ENCODE assay signal across 21 cellular contexts in genomic region chr3:5826467-5826866, GRCh38.
DNase-seq lines count a peak whose midpoint lies in the region; ATAC-seq and TF ChIP-seq lines count a peak whose summit lies in the region.
"Had no signal": no experiment of that assay in that cellular context is flagged by ENCODE, and none has a peak within 500 bp of the region (broad histone marks: within the 10 kb centered on the region; RNA-seq: fewer than 3 reads in every experiment).

No MANE protein-coding gene starts in this region.

- no peak for ATAC-seq in HG02885 (IDR thresholded peaks at IDR 0.05; ENCODE audit: poor library complexity, unreplicated experiment)
- no peak for ATAC-seq in HG03108 (IDR thresholded peaks at IDR 0.05; ENCODE audit: unreplicated experiment)
- ATAC-seq: GM12878 had no signal

- no peaks in the 10 kb centered on the region for H3K27me3 ChIP-seq in BLaER1 treated with 17β-estradiol and CSF1 and Interleukin-3, amounts not matched to agents 10 nM and 100 nM
- H3K27me3 ChIP-seq in neural cell (ENCODE audit: insufficient read depth, low read depth, low read length): no peaks in the 10 kb centered on the region
- H3K27me3 ChIP-seq: BE2C had no signal

- peaks cover 15 to 34% (median 27%) of the 10 kb centered on the region in 11 experiments for H3K9me3 ChIP-seq in BLaER1 treated with 17β-estradiol and CSF1 and Interleukin-3, amounts not matched to agents 10 nM and 100 nM (replicated peaks in 1 of 11)
- no peaks in the 10 kb centered on the region for H3K9me3 ChIP-seq in neural cell (ENCODE audit: low read length)
- H3K9me3 ChIP-seq: BE2C had no signal

- no peak overlapping the region for H3K4me3 ChIP-seq in BLaER1 treated with 17β-estradiol and CSF1 and Interleukin-3, amounts not matched to agents 10 nM and 100 nM
- no peak overlapping the region for H3K4me3 ChIP-seq in neural cell (ENCODE audit: low read length)
- H3K4me3 ChIP-seq: GM12878 had no signal

- no peak overlapping the region for H3K27ac ChIP-seq in BLaER1 treated with 17β-estradiol and CSF1 and Interleukin-3, amounts not matched to agents 10 nM and 100 nM
- H3K27ac ChIP-seq in neural cell (ENCODE audit: low read length): peak overlapping the region; percentile 14

- no peak for DNase-seq in NCI-H345 (lab: John Stamatoyannopoulos, UW)
- DNase-seq: 8988T; ACHN; BE2C; C1 segment of cervical spinal cord; CD4-positive, alpha-beta memory T cell; CD4-positive, CD25-positive, alpha-beta regulatory T cell; CD8-positive, alpha-beta memory T cell; COR-L47; DMS 273 treated with DMSO at 0.1 percent for 48 hours; DMS153; DMS53; DMS79; DND-41; EL; GDM1 had no signal

- no peaks in the 10 kb centered on the region for H3K79me2 ChIP-seq in neural cell (replicated peaks; ENCODE audit: insufficient read depth, low read length)

- H3K9ac ChIP-seq in BLaER1 treated with 17β-estradiol and CSF1 and Interleukin-3, amounts not matched to agents 10 nM and 100 nM: no peak overlapping the region; a peak in 1 of 22 replicates
- H3K9ac ChIP-seq in neural cell (ENCODE audit: low read length): no peak overlapping the region

- TF ChIP-seq CTCF in neural cell (IDR thresholded peaks at IDR 0.05; ENCODE audit: poor library complexity, severe bottlenecking): no peak

- H3K4me1 ChIP-seq in BLaER1 treated with 17β-estradiol and CSF1 and Interleukin-3, amounts not matched to agents 10 nM and 100 nM: peaks cover 0 to 20% (median 12%) of the 10 kb centered on the region in 10 experiments; a peak in 12 of 20 replicates
- H3K4me1 ChIP-seq: BE2C had no signal

- no peaks in the 10 kb centered on the region for H3F3A ChIP-seq in neural cell (ENCODE audit: insufficient read depth, low read length, poor library complexity, severe bottlenecking)

- H3K36me3 ChIP-seq in BLaER1 treated with 17β-estradiol and CSF1 and Interleukin-3, amounts not matched to agents 10 nM and 100 nM: no peaks in the 10 kb centered on the region; a peak in 1 of 22 replicates
- H3K36me3 ChIP-seq in neural cell (ENCODE audit: insufficient read depth, low read length): no peaks in the 10 kb centered on the region
- H3K36me3 ChIP-seq: BE2C had no signal

- no peak overlapping the region for H2AFZ ChIP-seq in neural cell (ENCODE audit: low read depth, low read length)

- H3K4me2 ChIP-seq in BLaER1 treated with 17β-estradiol and CSF1 and Interleukin-3, amounts not matched to agents 10 nM and 100 nM: peak overlapping the region in 7 of 11 experiments; percentile 21 to 68 (median 52); a peak in 11 of 22 replicates
- H3K4me2 ChIP-seq in neural cell (ENCODE audit: low read length): no peak overlapping the region

- peak; percentile 84 for TF ChIP-seq EP300 in neural cell (conservative IDR thresholded peaks at IDR 0.05; ENCODE audit: poor library complexity, severe bottlenecking)

- no peak for TF ChIP-seq RAD21 in neural cell (conservative IDR thresholded peaks at IDR 0.05)

- H3K9me2 ChIP-seq in neural cell (ENCODE audit: insufficient read depth, low read length): no peaks in the 10 kb centered on the region

- H4K20me1 ChIP-seq in BLaER1 treated with 17β-estradiol and CSF1 and Interleukin-3, amounts not matched to agents 10 nM and 100 nM: no peaks in the 10 kb centered on the region
- H4K20me1 ChIP-seq in neural cell (ENCODE audit: insufficient read depth): no peaks in the 10 kb centered on the region

TF ChIP-seq in neural cell, 6 proteins besides CTCF, POLR2A, EP300 and RAD21:
- TF ChIP-seq POLR2AphosphoS5 (IDR thresholded peaks at IDR 0.05): peak; percentile 62
- no peak for TF ChIP-seq TAF1 (IDR thresholded peaks at IDR 0.05; ENCODE audit: low read depth)
TF ChIP-seq in neural cell: peak in this region for 1.
